ENCODE assay signal across 8 cellular contexts in genomic region chr9:131418143-131419028, GRCh38. TPM values are rescaled to one million over a fixed set of nuclear protein-coding genes. Genes with fewer than 3 reads are reported as not detected.
DNase-seq lines count a peak whose midpoint lies in the region; ATAC-seq and TF ChIP-seq lines count a peak whose summit lies in the region.

No MANE protein-coding gene starts in this region.

- peak overlapping the region in 1 of 5 donors; percentile 28 for H3K9ac ChIP-seq in subcutaneous abdominal adipose tissue (ENCODE audit: low read length in 5 of 5)

- H3K27me3 ChIP-seq in A673 (replicated peaks; ENCODE audit: insufficient read depth, low read depth, low read length, poor library complexity): no peaks in the 10 kb centered on the region
- H3K27me3 ChIP-seq in subcutaneous abdominal adipose tissue (ENCODE audit: control insufficient read depth in 5 of 5, insufficient read depth in 4 of 5, low read length in 5 of 5): no peaks in the 10 kb centered on the region

- DNase-seq in A673 (ENCODE audit: low spot score) (peak; percentile 35), kidney tubule cell (ENCODE audit: low spot score) (peak; percentile 57), GM10266 (ENCODE audit: extremely low spot score) (no peak)
- DNase-seq in activated CD4-positive, alpha-beta T cell treated with anti-CD3 and anti-CD28 coated beads, Interleukin-2, amount 50 U/mL, for 1 hour: no peak

- H3K9me3 Mint-ChIP-seq in activated naive CD8-positive, alpha-beta T cell (ENCODE audit: low read depth): no peaks in the 10 kb centered on the region

- H3K36me3 Mint-ChIP-seq in activated naive CD8-positive, alpha-beta T cell: peaks cover 7% of the 10 kb centered on the region

- H3K27ac Mint-ChIP-seq in activated naive CD8-positive, alpha-beta T cell: peak overlapping the region; percentile 93

- peaks cover 33% of the 10 kb centered on the region for H3K4me1 ChIP-seq in A673 (ENCODE audit: insufficient read depth, low read length, poor library complexity, severe bottlenecking)
- peaks cover 24 to 69% (median 64%) of the 10 kb centered on the region in 5 donors for H3K4me1 ChIP-seq in subcutaneous abdominal adipose tissue (ENCODE audit: control insufficient read depth in 5 of 5, insufficient read depth in 5 of 5, low read length in 5 of 5)

- H3K4me1 Mint-ChIP-seq in activated naive CD8-positive, alpha-beta T cell (ENCODE audit: low read depth): peaks cover 94% of the 10 kb centered on the region

- peak; percentile 28 for ATAC-seq in HG02759 (IDR thresholded peaks at IDR 0.05; ENCODE audit: unreplicated experiment)
- ATAC-seq in HG02884 (IDR thresholded peaks at IDR 0.05; ENCODE audit: unreplicated experiment): no peak

- H3K36me3 ChIP-seq in A673 (ENCODE audit: insufficient read depth, low read length, poor library complexity, severe bottlenecking) (peaks cover 3% of the 10 kb centered on the region), subcutaneous abdominal adipose tissue (ENCODE audit: control insufficient read depth in 5 of 5, insufficient read depth in 5 of 5, low read length in 5 of 5) (peaks cover 0 to 4% (median 2%) of the 10 kb centered on the region in 5 donors)

- H3K4me3 Mint-ChIP-seq in activated naive CD8-positive, alpha-beta T cell: peak overlapping the region; percentile 76

- POLR2A ChIA-PET in A673 (lab: Charles Lee; ENCODE audit: low non-redundant PET): no interaction called here

- CTCF ChIA-PET in A673 (lab: Charles Lee): no interaction called here

- no peaks in the 10 kb centered on the region for H3K27me3 Mint-ChIP-seq in activated naive CD8-positive, alpha-beta T cell

- intact Hi-C loops in A673 (cut with micrococcal nuclease; ENCODE audit: unreplicated experiment): no loop called here

- peak overlapping the region; percentile 56 for H3K27ac ChIP-seq in A673 (ENCODE audit: low read depth, low read length, poor library complexity, severe bottlenecking)
- peak overlapping the region; percentile 63 for H3K27ac ChIP-seq in subcutaneous abdominal adipose tissue (ENCODE audit: low read depth, low read length)

- BruUV-seq in A673 (replicated peaks; lab: Mats Ljungman, UMichigan): no TSS peak

- no peak for TF ChIP-seq CTCF in A673 (conservative IDR thresholded peaks at IDR 0.05; ENCODE audit: low read depth, low read length)
- TF ChIP-seq CTCF in GM10266 (IDR thresholded peaks at IDR 0.05; ENCODE audit: control insufficient read depth, insufficient read depth, low read depth, missing control alignments): no peak

- H3K4me3 ChIP-seq in A673 (ENCODE audit: low read depth, low read length, poor library complexity, severe bottlenecking): no peak overlapping the region
- H3K4me3 ChIP-seq in subcutaneous abdominal adipose tissue (ENCODE audit: low read depth in 1 of 5, low read length in 5 of 5): no peak overlapping the region

- H3K9me3 ChIP-seq in A673 (ENCODE audit: low read depth, low read length, poor library complexity, severe bottlenecking) (no peaks in the 10 kb centered on the region), subcutaneous abdominal adipose tissue (ENCODE audit: control insufficient read depth in 5 of 5, low read length in 5 of 5) (no peaks in the 10 kb centered on the region)

RNA-seq across cellular contexts. Expression of gene PRRC2B, which starts 24.5 kb away (rescaled TPM):
- total RNA-seq in A673 (2021): 317 and 318 TPM in 2 replicates

Comparison
In these comparisons a context has a peak if more than half of its experiments do, and no peak if none do; other contexts are left out.
1. DNase-seq: peak in A673 (single experiment) and kidney tubule cell (single experiment); none in GM10266 (single experiment) and activated CD4-positive, alpha-beta T cell treated with anti-CD3 and anti-CD28 coated beads, Interleukin-2, amount 50 U/mL, for 1 hour (single experiment).